8 cellular contexts compared by ENCODE assay signal in the genomic region with DNA sequence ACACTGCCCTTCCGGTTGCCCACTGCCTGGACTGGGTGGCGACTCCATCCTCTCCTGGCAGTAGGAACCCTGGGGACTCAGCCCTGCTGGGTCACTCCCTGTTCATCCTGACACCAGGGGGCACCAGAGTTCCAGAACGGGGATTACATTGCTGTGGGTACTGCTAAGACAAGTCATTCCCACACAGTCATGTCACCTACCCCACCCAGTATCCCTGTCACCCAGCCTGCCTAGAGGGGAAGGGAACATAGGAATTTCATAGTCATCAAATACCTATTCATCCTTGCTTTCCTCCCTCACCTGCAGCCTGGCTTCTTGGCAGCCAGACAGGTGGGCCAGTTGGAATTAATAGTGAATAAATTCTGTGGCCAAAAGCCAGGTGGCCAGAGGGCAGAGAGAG. TPM values are rescaled to one million over a fixed set of nuclear protein-coding genes. Genes with fewer than 3 reads are reported as not detected.
A peak's percentile ranks its signal among the peaks of the same experiment; 100 is the strongest.
DNase-seq lines count a peak whose midpoint lies in the region; ATAC-seq, FAIRE-seq and TF ChIP-seq lines count a peak whose summit lies in the region.

No MANE protein-coding gene starts in this region.

- FAIRE-seq in GM18507 (lab: Jason Lieb, UNC), result peak; percentile 81

- DNase-seq in AG04450 (ENCODE audit: low read depth, low spot score) (no peak), GM18507 (ENCODE audit: extremely low spot score, insufficient read length, low read depth) (peak; percentile 62), NCI-H345 (lab: John Stamatoyannopoulos, UW) (peak; percentile 77), choroid plexus epithelial cell (ENCODE audit: low read depth) (peak; percentile 82), lower leg skin (ENCODE audit: low spot score in 2 of 2) (peak; percentile 90 to 96)
- peak; percentile 78 to 88 for DNase-seq in activated CD4-positive, alpha-beta T cell treated with anti-CD3 and anti-CD28 coated beads for 4 hours
- peak; percentile 63 to 77 (median 68) for DNase-seq in stimulated activated CD4-positive, alpha-beta T cell treated with anti-CD3 and anti-CD28 coated beads, TNF-alpha, amount 100 ng/mL, for 4 hours (ENCODE audit: low read depth in 3 of 3)

- TF ChIP-seq POLR2A in lower leg skin (IDR thresholded peaks at IDR 0.05), result no peak

- H3K27me3 ChIP-seq in AG04450 (ENCODE audit: control insufficient read depth, insufficient read depth, low read length), result no peaks in the 10 kb centered on the region

- CTCF ChIA-PET in AG04450 (lab: Charles Lee), result no interaction called here

- H3K27ac ChIP-seq in AG04450 (ENCODE audit: low read depth, low read length), result no peak overlapping the region

- H3K4me3 ChIP-seq in AG04450 (ENCODE audit: low read depth, low read length) (no peak overlapping the region), choroid plexus epithelial cell (ENCODE audit: low read depth, low read length) (no peak overlapping the region), lower leg skin (ENCODE audit: low read depth, poor library complexity, severe bottlenecking) (no peak overlapping the region)

- POLR2A ChIA-PET in AG04450 (lab: Yijun Ruan, JAX), result no interaction called here

- 13 to 16% methylated on average over 3 of the region's 3 CpGs for WGBS in lower leg skin, 2 donors

- intact Hi-C loops in lower leg skin (cut with DNase I; ENCODE audit: low total_unique reads), result no loop called here

- ATAC-seq in HG02588 (IDR thresholded peaks at IDR 0.05; ENCODE audit: unreplicated experiment), result no peak

- TF ChIP-seq CTCF in AG04450 (IDR thresholded peaks at IDR 0.05; ENCODE audit: low read depth, low read length), result peak; percentile 89
- TF ChIP-seq CTCF in choroid plexus epithelial cell (conservative IDR thresholded peaks at IDR 0.05; ENCODE audit: low read depth, low read length), result peak; percentile 89
- peak in 1 of 3 donors; percentile 40 for TF ChIP-seq CTCF in lower leg skin (IDR thresholded peaks at IDR 0.05)

- H3K9me3 ChIP-seq in AG04450 (ENCODE audit: control insufficient read depth, insufficient read depth, low read length), result no peaks in the 10 kb centered on the region

RNA-seq across cellular contexts. Expression of a gene that starts 9.8 kb away (rescaled TPM):
- 0.09 and 0.10 TPM in 2 replicates for polyA plus RNA-seq in AG04450 (2011; rRNA removed)
- polyA minus RNA-seq in AG04450 (2011; rRNA and poly(A)+ RNA removed), result 0.37 TPM in 1 of 2 replicates, not detected in the other
- total RNA-seq in lower leg skin, result 1,000 to 10,000 TPM in 1 of 4 donors, 100 to 1,000 TPM in 3; 755 to 1,044 (median 948) TPM

RNA-seq across cellular contexts. Expression of a gene that starts 26.7 kb away (rescaled TPM):
- polyA plus RNA-seq in AG04450 (2011; rRNA removed), result 20.4 and 29.2 TPM in 2 replicates
- 30.1 and 51.3 TPM in 2 replicates for polyA minus RNA-seq in AG04450 (2011; rRNA and poly(A)+ RNA removed)
- 10 to 100 TPM; 14.1 to 28.4 (median 18.8) TPM for total RNA-seq in lower leg skin

RNA-seq across cellular contexts. Expression of a gene that starts 36.9 kb away (rescaled TPM):
- polyA plus RNA-seq in AG04450 (2011; rRNA removed), result 28.7 and 40.3 TPM in 2 replicates
- polyA minus RNA-seq in AG04450 (2011; rRNA and poly(A)+ RNA removed), result 34.6 and 49.0 TPM in 2 replicates
- total RNA-seq in lower leg skin, result 10 to 100 TPM; 12.3 to 24.5 (median 16.4) TPM

RNA-seq across cellular contexts. Expression of a gene that starts 47.1 kb away (rescaled TPM):
- 6.2 and 6.5 TPM in 2 replicates for polyA plus RNA-seq in AG04450 (2011; rRNA removed)
- polyA minus RNA-seq in AG04450 (2011; rRNA and poly(A)+ RNA removed), result 8.4 and 8.7 TPM in 2 replicates
- 10 to 100 TPM in 3 of 4 donors, 1 to 10 TPM in 1; 9.7 to 23.5 (median 13.0) TPM for total RNA-seq in lower leg skin
